Comparison of ENCODE assay signal across 8 cellular contexts in the genomic region with DNA sequence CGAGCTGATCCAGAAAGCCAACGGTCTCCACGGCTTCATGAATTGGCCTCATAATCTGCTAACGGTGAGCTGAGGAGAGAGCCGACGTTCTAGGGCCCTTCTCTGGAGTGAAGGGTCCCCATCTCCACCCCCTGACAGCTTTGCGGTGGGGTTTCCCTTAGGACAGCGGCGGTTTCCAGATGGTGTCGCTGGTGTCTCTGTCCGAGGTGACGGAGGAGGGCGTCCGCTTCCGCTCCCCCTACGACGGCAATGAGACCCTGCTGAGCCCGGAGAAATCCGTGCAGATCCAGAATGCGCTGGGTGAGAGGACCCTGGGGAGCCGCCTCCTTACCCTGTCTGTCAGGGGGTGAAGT. TPM values are rescaled to one million over a fixed set of nuclear protein-coding genes. Genes with fewer than 3 reads are reported as not detected.
A peak's percentile ranks its signal among the peaks of the same experiment; 100 is the strongest.
DNase-seq lines count a peak whose midpoint lies in the region; ATAC-seq, FAIRE-seq and TF ChIP-seq lines count a peak whose summit lies in the region.

No MANE protein-coding gene starts in this region.

- RAD21 ChIA-PET in GM12878 (lab: Charles Lee; ENCODE audit: unreplicated experiment), result interaction anchor here (0.7 to 8.2 kb wide), 26 partner anchors 12 to 296 kb away, joined by 3 to 136 read pairs (median 4); partner anchors contain the start of genes DNM2 and TMED1

- FAIRE-seq in GM12878 (lab: Jason Lieb, UNC), result no peak

- BruUV-seq in GM12878 (replicated peaks; lab: Mats Ljungman, UMichigan), result no TSS peak

- H3K9ac ChIP-seq in DND-41 (ENCODE audit: low read depth, low read length) (peak overlapping the region; percentile 69), GM12878 (ENCODE audit: control insufficient read depth, insufficient read depth, low read length) (peak overlapping the region; percentile 87)

- in situ Hi-C loops in GM12878 (cut with MboI), result no loop called here

- no peaks in the 10 kb centered on the region for H4K20me1 ChIP-seq in DND-41 (ENCODE audit: insufficient read depth, low read length)
- H4K20me1 ChIP-seq in GM12878 (ENCODE audit: control insufficient read depth, insufficient read depth), result no peaks in the 10 kb centered on the region

- no peak for TF ChIP-seq POLR2A in GM12878 (IDR thresholded peaks at IDR 0.05; ENCODE audit: low read depth, low read length)

- CTCF ChIA-PET in GM12878 (lab: Yijun Ruan, JAX), result interaction anchor here (0.6 to 10.8 kb wide), 36 partner anchors 8 to 298 kb away, joined by 3 to 210 read pairs (median 8); partner anchors contain the start of genes CDC37, DNM2, KRI1 and TMED1

- peak; percentile 30 for DNase-seq in DND-41
- DNase-seq in NCI-H510A treated with DMSO at 0.1 percent for 48 hours (lab: John Stamatoyannopoulos, UW), result peak; percentile 39
- DNase-seq in GM12878 (ENCODE audit: low read depth, low spot score), result no peak
- DNase-seq in kidney epithelial cell (ENCODE audit: low read depth), result no peak
- DNase-seq in stimulated activated naive CD8-positive, alpha-beta T cell treated with anti-CD3 and anti-CD28 coated beads, Interleukin-15, Interleukin-2, amounts not matched to agents 100 U/mL and 50 U/mL, for 24 hours, result peak; percentile 52
- no peak for DNase-seq in 8988T
- no peak for DNase-seq in DMS114 treated with DMSO at 0.1 percent for 48 hours (lab: John Stamatoyannopoulos, UW; ENCODE audit: unreplicated experiment)

- no peak for TF ChIP-seq CTCF in DND-41 (IDR thresholded peaks at IDR 0.05; ENCODE audit: borderline replicate concordance, extremely low read depth, low read length, poor library complexity, severe bottlenecking)
- TF ChIP-seq CTCF in GM12878 (IDR thresholded peaks at IDR 0.05 in 2 of 3, conservative IDR thresholded peaks at IDR 0.05 in 1 of 3; ENCODE audit: control insufficient read depth in 2 of 3, extremely low read depth in 1 of 3, insufficient read depth in 1 of 3, low read depth in 3 of 3, low read length in 3 of 3), result peak in 2 of 3 experiments; percentile 28 to 41; a peak in 2 of 6 replicates
- TF ChIP-seq CTCF in kidney epithelial cell (IDR thresholded peaks at IDR 0.05; ENCODE audit: insufficient read depth, low read length, poor library complexity, severe bottlenecking), result no peak

- SMC1A ChIA-PET in GM12878 (lab: Charles Lee; ENCODE audit: uncharacterized antibody, unreplicated experiment), result interaction anchor here (0.6 to 8.8 kb wide), 16 partner anchors 10 to 219 kb away, joined by 3 to 103 read pairs (median 6); partner anchors contain the start of genes DNM2 and TMED1

- ATAC-seq in DND-41 (ENCODE audit: insufficient read depth, low read depth), result peak; percentile 3; the same call in 1 of the 3 replicates
- peak; percentile 23 for ATAC-seq in GM21576 (IDR thresholded peaks at IDR 0.05; ENCODE audit: unreplicated experiment)
- peak; percentile 62 for ATAC-seq in GM12878
- ATAC-seq in stimulated activated naive CD8-positive, alpha-beta T cell treated with anti-CD3 and anti-CD28 coated beads, Interleukin-15, Interleukin-2, amounts not matched to agents 100 U/mL and 50 U/mL, for 24 hours, result peak; percentile 24

- peak overlapping the region; percentile 63 to 90; a peak in 3 of 4 replicates for H3K4me3 ChIP-seq in DND-41 (ENCODE audit: low read depth in 1 of 2, low read length in 2 of 2)
- H3K4me3 ChIP-seq in GM12878, result peak overlapping the region; percentile 87
- H3K4me3 ChIP-seq in kidney epithelial cell (ENCODE audit: low read depth, low read length), result peak overlapping the region; percentile 85

- H3K27me3 ChIP-seq in DND-41 (ENCODE audit: insufficient read depth, low read length, poor library complexity), result no peaks in the 10 kb centered on the region
- H3K27me3 ChIP-seq in GM12878 (replicated peaks in 1 of 2; ENCODE audit: control insufficient read depth in 2 of 2, insufficient read depth in 2 of 2, low read length in 1 of 2), result no peaks in the 10 kb centered on the region
- H3K27me3 ChIP-seq in kidney epithelial cell (ENCODE audit: control insufficient read depth, insufficient read depth, low read length), result peaks cover 3% of the 10 kb centered on the region

- H3K4me2 ChIP-seq in DND-41 (ENCODE audit: insufficient read depth, low read length) (peak overlapping the region; percentile 98), GM12878 (ENCODE audit: control insufficient read depth, insufficient read depth) (peak overlapping the region; percentile 99)

- H3K79me2 ChIP-seq in DND-41 (ENCODE audit: insufficient read depth, low read length) (peaks cover 11% of the 10 kb centered on the region), GM12878 (ENCODE audit: control insufficient read depth, insufficient read depth, low read length) (peaks cover 2% of the 10 kb centered on the region; the same call in 1 of the 2 replicates)

- H3K36me3 ChIP-seq in DND-41 (ENCODE audit: insufficient read depth, low read length) (no peaks in the 10 kb centered on the region; the same call in 1 of the 2 replicates), GM12878 (ENCODE audit: control insufficient read depth in 2 of 2, insufficient read depth in 2 of 2, low read length in 1 of 2) (no peaks in the 10 kb centered on the region; a peak in 1 of 4 replicates), kidney epithelial cell (ENCODE audit: control insufficient read depth, insufficient read depth, low read length) (no peaks in the 10 kb centered on the region)

- intact Hi-C loops in GM12878 (cut with micrococcal nuclease; ENCODE audit: unreplicated experiment), result no loop called here

- peaks cover 18% of the 10 kb centered on the region for H3K4me1 ChIP-seq in DND-41 (ENCODE audit: insufficient read depth, low read length)
- no peaks in the 10 kb centered on the region for H3K4me1 ChIP-seq in GM12878 (ENCODE audit: control insufficient read depth, insufficient read depth, low read length)

- H2AFZ ChIP-seq in DND-41 (ENCODE audit: low read depth, low read length), result peak overlapping the region; percentile 97
- peak overlapping the region; percentile 99 for H2AFZ ChIP-seq in GM12878 (ENCODE audit: control insufficient read depth, low read depth, low read length)

- H3K9me3 ChIP-seq in DND-41 (ENCODE audit: insufficient read depth, low read length, severe bottlenecking) (no peaks in the 10 kb centered on the region), GM12878 (replicated peaks; ENCODE audit: control insufficient read depth, insufficient read depth, low read length) (no peaks in the 10 kb centered on the region)

- no peak for TF ChIP-seq EP300 in GM12878 (IDR thresholded peaks at IDR 0.05; ENCODE audit: borderline replicate concordance in 1 of 2, control insufficient read depth in 1 of 2, low read depth in 2 of 2, low read length in 2 of 2)

- POLR2A ChIA-PET in GM12878 (lab: Charles Lee), result interaction anchor here (0.9 to 2.5 kb wide), 6 partner anchors 16 to 162 kb away, joined by 3 to 15 read pairs (median 4); partner anchors contain the start of genes DNM2 and TMED1

- 2% methylated on average over 21 of the region's 21 CpGs for WGBS in GM12878 (ENCODE audit: insufficient coverage, insufficient replicate concordance, low lambda C conversion rate, missing lambda C conversion rate)

- H3K27ac ChIP-seq in DND-41 (ENCODE audit: low read length) (peak overlapping the region; percentile 69), GM12878 (ENCODE audit: control insufficient read depth, insufficient read depth) (peak overlapping the region; percentile 73)

- peak; percentile 13; the same call in 1 of the 2 replicates for TF ChIP-seq RAD21 in GM12878 (IDR thresholded peaks at IDR 0.05; ENCODE audit: insufficient read depth, low read depth, low read length)

RNA-seq across cellular contexts. Expression of gene QTRT1, which starts 0.7 kb away (rescaled TPM):
- total RNA-seq in GM12878 (2013; cell fraction: nucleolus; rRNA removed), result 39.8 and 40.8 TPM in 2 replicates
- total RNA-seq in GM12878 (2014; rRNA removed) (40.7 and 44.3 TPM in 2 replicates), GM12878 (2014; rRNA removed; fragmentation: Illumina TruSeq; extraction: Trizol) (18.1 and 19.9 TPM in 2 replicates), GM12878 (2021) (55.0 and 59.3 TPM in 2 replicates), kidney epithelial cell (23.0 and 24.1 TPM in 2 replicates)
- polyA plus RNA-seq in GM12878 (2011; ENCODE audit: low read depth), result 33.3 TPM
- polyA plus RNA-seq in GM12878 (2011; rRNA removed) (10.7 and 33.9 TPM in 2 replicates), GM12878 (2014; fragmentation: Illumina TruSeq; extraction: Trizol) (4.0 and 14.2 TPM in 2 replicates), GM12878 (2014; fragmentation: Nextera tagmentation; extraction: Ambion mirVana) (1 to 10 TPM in 1 of 2 experiments, under 1 TPM in 1; 0.89 to 8.6 TPM), GM12878 (2014; rRNA removed) (66.0 and 71.2 TPM in 2 replicates), GM12878 (2016; fragmentation: Nextera tagmentation; extraction: Ambion mirVana) (10 to 100 TPM; 73.7 to 78.9 TPM)
- polyA plus RNA-seq in GM12878 (2011; cell fraction: cytosol; rRNA removed), result 41.3 and 62.3 TPM in 2 replicates
- 244 and 250 TPM in 2 replicates for polyA plus RNA-seq in GM12878 (2011; cell fraction: nucleus; rRNA removed)
- 42.4 and 48.1 TPM in 2 replicates for polyA plus RNA-seq in GM12878 (2012)
- 13.8 and 18.9 TPM in 2 replicates for polyA minus RNA-seq in GM12878 (2011; rRNA and poly(A)+ RNA removed)
- polyA minus RNA-seq in GM12878 (2011; cell fraction: cytosol; rRNA and poly(A)+ RNA removed), result 10.2 and 10.4 TPM in 2 replicates
- 20.6 and 23.8 TPM in 2 replicates for polyA minus RNA-seq in GM12878 (2011; cell fraction: nucleus; rRNA and poly(A)+ RNA removed)

RNA-seq across cellular contexts. Expression of gene DNM2, which starts 15.9 kb away (rescaled TPM):
- 284 and 297 TPM in 2 replicates for total RNA-seq in GM12878 (2013; cell fraction: nucleolus; rRNA removed)
- total RNA-seq in GM12878 (2014; rRNA removed) (56.8 and 68.7 TPM in 2 replicates), GM12878 (2014; rRNA removed; fragmentation: Illumina TruSeq; extraction: Trizol) (53.0 and 58.9 TPM in 2 replicates), GM12878 (2021) (128 and 146 TPM in 2 replicates), kidney epithelial cell (102 and 123 TPM in 2 replicates)
- 38.6 TPM for polyA plus RNA-seq in GM12878 (2011; ENCODE audit: low read depth)
- polyA plus RNA-seq in GM12878 (2011; rRNA removed) (22.8 and 47.4 TPM in 2 replicates), GM12878 (2014; fragmentation: Illumina TruSeq; extraction: Trizol) (54.5 and 69.2 TPM in 2 replicates), GM12878 (2014; fragmentation: Nextera tagmentation; extraction: Ambion mirVana) (1 to 10 TPM; 1.2 to 3.4 TPM), GM12878 (2014; rRNA removed) (93.1 and 113 TPM in 2 replicates), GM12878 (2016; fragmentation: Nextera tagmentation; extraction: Ambion mirVana) (100 to 1,000 TPM in 1 of 2 experiments, 10 to 100 TPM in 1; 98.3 to 100 TPM)
- 40.7 and 47.0 TPM in 2 replicates for polyA plus RNA-seq in GM12878 (2011; cell fraction: cytosol; rRNA removed)
- 133 and 175 TPM in 2 replicates for polyA plus RNA-seq in GM12878 (2011; cell fraction: nucleus; rRNA removed)
- 82.2 and 92.4 TPM in 2 replicates for polyA plus RNA-seq in GM12878 (2012)
- polyA minus RNA-seq in GM12878 (2011; rRNA and poly(A)+ RNA removed), result 102 and 114 TPM in 2 replicates
- 44.5 and 54.7 TPM in 2 replicates for polyA minus RNA-seq in GM12878 (2011; cell fraction: cytosol; rRNA and poly(A)+ RNA removed)
- 103 and 181 TPM in 2 replicates for polyA minus RNA-seq in GM12878 (2011; cell fraction: nucleus; rRNA and poly(A)+ RNA removed)

RNA-seq across cellular contexts. Expression of gene ILF3, which starts 47.8 kb away (rescaled TPM):
- 214 and 243 TPM in 2 replicates for total RNA-seq in GM12878 (2013; cell fraction: nucleolus; rRNA removed)
- total RNA-seq in GM12878 (2014; rRNA removed), result 100 and 112 TPM in 2 replicates
- total RNA-seq in GM12878 (2014; rRNA removed; fragmentation: Illumina TruSeq; extraction: Trizol), result 109 and 112 TPM in 2 replicates
- total RNA-seq in GM12878 (2021), result 354 and 383 TPM in 2 replicates
- polyA plus RNA-seq in GM12878 (2011; ENCODE audit: low read depth), result 91.1 TPM
- polyA plus RNA-seq in GM12878 (2011; rRNA removed), result 106 and 178 TPM in 2 replicates
- polyA plus RNA-seq in GM12878 (2011; cell fraction: cytosol; rRNA removed), result 116 and 136 TPM in 2 replicates
- polyA plus RNA-seq in GM12878 (2011; cell fraction: nucleus; rRNA removed), result 323 and 436 TPM in 2 replicates
- 139 and 213 TPM in 2 replicates for polyA plus RNA-seq in GM12878 (2012)
- 180 and 253 TPM in 2 replicates for polyA plus RNA-seq in GM12878 (2014; fragmentation: Illumina TruSeq; extraction: Trizol)
- 10 to 100 TPM; 28.1 to 38.1 TPM for polyA plus RNA-seq in GM12878 (2014; fragmentation: Nextera tagmentation; extraction: Ambion mirVana)
- 175 and 191 TPM in 2 replicates for polyA plus RNA-seq in GM12878 (2014; rRNA removed)
- polyA plus RNA-seq in GM12878 (2016; fragmentation: Nextera tagmentation; extraction: Ambion mirVana), result 100 to 1,000 TPM; 205 TPM
- polyA minus RNA-seq in GM12878 (2011; rRNA and poly(A)+ RNA removed), result 111 and 131 TPM in 2 replicates
- 59.6 and 68.8 TPM in 2 replicates for polyA minus RNA-seq in GM12878 (2011; cell fraction: cytosol; rRNA and poly(A)+ RNA removed)
- 70.6 and 125 TPM in 2 replicates for polyA minus RNA-seq in GM12878 (2011; cell fraction: nucleus; rRNA and poly(A)+ RNA removed)
- total RNA-seq in kidney epithelial cell, result 153 and 160 TPM in 2 replicates

Comparison
In these comparisons a context has a peak if more than half of its experiments do, and no peak if none do; other contexts are left out.
1. ATAC-seq: peak in every context shown above with its lines; median percentile 62 in GM12878; 24 in stimulated activated naive CD8-positive, alpha-beta T cell treated with anti-CD3 and anti-CD28 coated beads, Interleukin-15, Interleukin-2, amounts not matched to agents 100 U/mL and 50 U/mL, for 24 hours; 23 in GM21576; 3 in DND-41.
2. DNase-seq: peak in DND-41 (single experiment), NCI-H510A treated with DMSO at 0.1 percent for 48 hours (single experiment) and stimulated activated naive CD8-positive, alpha-beta T cell treated with anti-CD3 and anti-CD28 coated beads, Interleukin-15, Interleukin-2, amounts not matched to agents 100 U/mL and 50 U/mL, for 24 hours (single experiment); none in GM12878 (single experiment), kidney epithelial cell (single experiment), 8988T (single experiment) and DMS114 treated with DMSO at 0.1 percent for 48 hours (single experiment).
3. CTCF ChIP-seq: peak in GM12878 (2 of 3); none in DND-41 (single experiment) and kidney epithelial cell (single experiment).
4. Peak in every context shown above with its lines, with median percentiles within 50 percentile points of each other: H3K4me3 ChIP-seq.